In the genomic region with DNA sequence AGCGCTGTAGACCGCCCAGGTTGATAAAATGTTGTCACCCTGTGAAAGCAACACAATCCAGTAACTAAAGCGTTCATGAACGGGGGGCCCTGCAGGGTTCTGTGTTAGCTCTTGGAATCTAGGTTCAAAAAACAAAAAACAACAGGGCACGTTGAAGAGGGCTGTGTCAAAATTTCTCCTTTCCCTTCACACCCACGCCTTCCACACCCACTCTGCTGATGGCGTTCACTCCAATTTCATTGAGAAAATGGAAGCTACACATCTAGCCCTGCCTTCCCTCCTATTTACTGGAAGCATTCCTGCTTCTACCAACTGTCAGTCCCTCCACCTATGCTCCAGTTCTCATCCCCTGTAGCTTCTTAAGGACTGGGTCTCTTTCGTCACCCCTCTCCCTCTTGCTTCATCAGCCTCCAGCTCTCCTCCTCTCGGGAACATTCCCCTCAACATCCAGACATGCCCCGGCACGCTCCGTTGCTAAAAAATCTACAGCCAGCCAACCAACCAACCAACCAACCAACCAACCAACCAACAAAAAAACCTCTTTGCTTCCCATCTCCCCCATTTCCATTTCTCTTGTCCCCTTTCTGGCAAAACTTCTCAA, we compare ENCODE assay signal across 25 cellular contexts.
DNase-seq lines count a peak whose midpoint lies in the region; ATAC-seq, FAIRE-seq and TF ChIP-seq lines count a peak whose summit lies in the region.
"Had no signal": no experiment of that assay in that cellular context is flagged by ENCODE, and none has a peak within 500 bp of the region (broad histone marks: within the 10 kb centered on the region; RNA-seq: fewer than 3 reads in every experiment).

No MANE protein-coding gene starts in this region.

- H3K27ac ChIP-seq in astrocyte (ENCODE audit: low read depth, low read length) = no peak overlapping the region
- H3K27ac ChIP-seq in hepatocyte = peak overlapping the region; percentile 51
- H3K27ac ChIP-seq: prostate gland, thoracic aorta, uterus had no signal

- H3K4me3 Mint-ChIP-seq in activated CD4-positive, alpha-beta T cell treated with anti-CD3 and anti-CD28 coated beads, Interleukin-2, amount 10 ng/mL, durations not matched to agents 24 days and 14 days = no peak overlapping the region
- H3K4me3 Mint-ChIP-seq in activated CD4-positive, alpha-beta T cell treated with anti-CD3 and anti-CD28 coated beads for 36 hours = no peak overlapping the region
- H3K4me3 Mint-ChIP-seq in astrocyte (ENCODE audit: unreplicated experiment) = peak overlapping the region; percentile 28
- no peak overlapping the region for H3K4me3 Mint-ChIP-seq in stimulated activated naive B cell treated with anti-CD40 and anti-IgM and Interleukin-4, amounts not matched to agents 10 μg/mL and 1 μg/mL and 100 μg/mL, for 72 hours
- H3K4me3 Mint-ChIP-seq in Calu3 (ENCODE audit: low read depth, unreplicated experiment) = no peak overlapping the region
- H3K4me3 Mint-ChIP-seq: CD4-positive, CD25-positive, alpha-beta regulatory T cell; T-helper 17 cell had no signal

- no peak overlapping the region for H3K9ac ChIP-seq in astrocyte (ENCODE audit: low read length)

- peak; percentile 44 for DNase-seq in activated CD4-positive, alpha-beta T cell treated with anti-CD3 and anti-CD28 coated beads, Interleukin-2, amount 10 ng/mL, durations not matched to agents 24 days and 14 days
- no peak for DNase-seq in activated CD4-positive, alpha-beta T cell treated with anti-CD3 and anti-CD28 coated beads for 36 hours
- no peak for DNase-seq in astrocyte (ENCODE audit: low read depth)
- no peak for DNase-seq in hepatocyte (ENCODE audit: low spot score)
- DNase-seq in stimulated activated naive B cell treated with anti-CD40 and anti-IgM and Interleukin-4, amounts not matched to agents 10 μg/mL and 1 μg/mL and 100 μg/mL, for 72 hours = no peak
- no peak for DNase-seq in 8988T
- DNase-seq in Calu3 = no peak
- DNase-seq: activated gamma-delta T cell treated with Interleukin-2 at 50 U/mL for 16 hours; CD4-positive, CD25-positive, alpha-beta regulatory T cell; effector CD4-positive, alpha-beta T cell; heart left ventricle; IMR-90; kidney glomerular epithelial cell; NCI-H1092 treated with DMSO at 0.1 percent for 48 hours; NCI-H2029; stimulated activated naive CD4-positive, alpha-beta T cell treated with Interleukin-2 at 50 U/mL for 16 hours; T-helper 17 cell; uterus had no signal

- H3K9me2 ChIP-seq in hepatocyte (replicated peaks; ENCODE audit: insufficient read depth) = no peaks in the 10 kb centered on the region

- no peaks in the 10 kb centered on the region for H3K36me3 ChIP-seq in astrocyte (ENCODE audit: insufficient read depth, low read length)
- no peaks in the 10 kb centered on the region for H3K36me3 ChIP-seq in hepatocyte (replicated peaks; ENCODE audit: insufficient read depth, low read depth)
- H3K36me3 ChIP-seq: heart left ventricle, prostate gland, thoracic aorta, uterus had no signal

- H3K9me3 Mint-ChIP-seq in activated CD4-positive, alpha-beta T cell treated with anti-CD3 and anti-CD28 coated beads, Interleukin-2, amount 10 ng/mL, durations not matched to agents 24 days and 14 days = peaks cover 8% of the 10 kb centered on the region
- H3K9me3 Mint-ChIP-seq in activated CD4-positive, alpha-beta T cell treated with anti-CD3 and anti-CD28 coated beads for 36 hours (ENCODE audit: low read depth) = peaks cover 10% of the 10 kb centered on the region
- H3K9me3 Mint-ChIP-seq in astrocyte (ENCODE audit: unreplicated experiment) (peaks cover 5% of the 10 kb centered on the region), Calu3 (ENCODE audit: low read depth, unreplicated experiment) (peaks cover 10% of the 10 kb centered on the region)
- peaks cover 8 to 11% of the 10 kb centered on the region in 2 donors for H3K9me3 Mint-ChIP-seq in stimulated activated naive B cell treated with anti-CD40 and anti-IgM and Interleukin-4, amounts not matched to agents 10 μg/mL and 1 μg/mL and 100 μg/mL, for 72 hours

- H3K27me3 Mint-ChIP-seq in activated CD4-positive, alpha-beta T cell treated with anti-CD3 and anti-CD28 coated beads, Interleukin-2, amount 10 ng/mL, durations not matched to agents 24 days and 14 days = peaks cover 11% of the 10 kb centered on the region
- peaks cover 5% of the 10 kb centered on the region for H3K27me3 Mint-ChIP-seq in activated CD4-positive, alpha-beta T cell treated with anti-CD3 and anti-CD28 coated beads for 36 hours
- H3K27me3 Mint-ChIP-seq in astrocyte (ENCODE audit: low read depth, unreplicated experiment) (peaks cover 3% of the 10 kb centered on the region), Calu3 (ENCODE audit: unreplicated experiment) (no peaks in the 10 kb centered on the region)
- peaks cover 25 to 35% of the 10 kb centered on the region in 2 donors for H3K27me3 Mint-ChIP-seq in stimulated activated naive B cell treated with anti-CD40 and anti-IgM and Interleukin-4, amounts not matched to agents 10 μg/mL and 1 μg/mL and 100 μg/mL, for 72 hours

- H3K27me3 ChIP-seq in astrocyte (ENCODE audit: insufficient read depth, low read length) (no peaks in the 10 kb centered on the region), hepatocyte (no peaks in the 10 kb centered on the region)
- H3K27me3 ChIP-seq: heart left ventricle, uterus had no signal

- H4K20me1 ChIP-seq in astrocyte (ENCODE audit: insufficient read depth, low read length) (no peaks in the 10 kb centered on the region), hepatocyte (ENCODE audit: insufficient read depth, poor library complexity, severe bottlenecking) (no peaks in the 10 kb centered on the region)

- no peak for ATAC-seq in activated CD4-positive, alpha-beta T cell treated with anti-CD3 and anti-CD28 coated beads for 36 hours
- ATAC-seq in stimulated activated naive B cell treated with anti-CD40 and anti-IgM and Interleukin-4, amounts not matched to agents 10 μg/mL and 1 μg/mL and 100 μg/mL, for 72 hours (replicated peaks) = no peak
- no peak for ATAC-seq in HG03342 (IDR thresholded peaks at IDR 0.05; ENCODE audit: unreplicated experiment)
- ATAC-seq: GM12878, SK-N-SH treated with all-trans-retinoic acid at 6 μM for 48 hours, T-helper 17 cell had no signal

- intact Hi-C loops in activated CD4-positive, alpha-beta T cell treated with anti-CD3 and anti-CD28 coated beads, Interleukin-2, amount 10 ng/mL, durations not matched to agents 24 days and 14 days (cut with micrococcal nuclease) = no loop called here
- intact Hi-C loops in activated CD4-positive, alpha-beta T cell treated with anti-CD3 and anti-CD28 coated beads for 36 hours (cut with DNase I, micrococcal nuclease) = no loop called here
- intact Hi-C loops in Calu3 (cut with micrococcal nuclease; ENCODE audit: unreplicated experiment) = no loop called here

- H3K27ac Mint-ChIP-seq in activated CD4-positive, alpha-beta T cell treated with anti-CD3 and anti-CD28 coated beads, Interleukin-2, amount 10 ng/mL, durations not matched to agents 24 days and 14 days = no peak overlapping the region
- no peak overlapping the region for H3K27ac Mint-ChIP-seq in activated CD4-positive, alpha-beta T cell treated with anti-CD3 and anti-CD28 coated beads for 36 hours
- H3K27ac Mint-ChIP-seq in astrocyte (ENCODE audit: unreplicated experiment) = no peak overlapping the region
- H3K27ac Mint-ChIP-seq in stimulated activated naive B cell treated with anti-CD40 and anti-IgM and Interleukin-4, amounts not matched to agents 10 μg/mL and 1 μg/mL and 100 μg/mL, for 72 hours = peak overlapping the region; percentile 20
- H3K27ac Mint-ChIP-seq in Calu3 (ENCODE audit: unreplicated experiment) = no peak overlapping the region
- H3K27ac Mint-ChIP-seq: CD4-positive, CD25-positive, alpha-beta regulatory T cell; T-helper 17 cell had no signal

- CTCF ChIA-PET in activated CD4-positive, alpha-beta T cell treated with anti-CD3 and anti-CD28 coated beads for 36 hours (lab: Charles Lee) = no interaction called here
- CTCF ChIA-PET in Calu3 (lab: Charles Lee) = interaction anchor here (0.6 kb wide), 1 partner anchor 93 kb away, joined by 5 read pairs; no protein-coding TSS in a partner anchor

- no peaks in the 10 kb centered on the region for H3K36me3 Mint-ChIP-seq in activated CD4-positive, alpha-beta T cell treated with anti-CD3 and anti-CD28 coated beads, Interleukin-2, amount 10 ng/mL, durations not matched to agents 24 days and 14 days (ENCODE audit: low read depth)
- peaks cover 5% of the 10 kb centered on the region for H3K36me3 Mint-ChIP-seq in activated CD4-positive, alpha-beta T cell treated with anti-CD3 and anti-CD28 coated beads for 36 hours (ENCODE audit: low read depth)
- H3K36me3 Mint-ChIP-seq in astrocyte (ENCODE audit: low read depth, unreplicated experiment) = no peaks in the 10 kb centered on the region
- H3K36me3 Mint-ChIP-seq in stimulated activated naive B cell treated with anti-CD40 and anti-IgM and Interleukin-4, amounts not matched to agents 10 μg/mL and 1 μg/mL and 100 μg/mL, for 72 hours = peaks cover 6 to 9% of the 10 kb centered on the region in 2 donors
- peaks cover 5% of the 10 kb centered on the region for H3K36me3 Mint-ChIP-seq in Calu3 (ENCODE audit: insufficient read depth, unreplicated experiment)
- H3K36me3 Mint-ChIP-seq: CD4-positive, CD25-positive, alpha-beta regulatory T cell had no signal

- H3K4me1 ChIP-seq in astrocyte (ENCODE audit: insufficient read depth, low read length) (peaks cover 12% of the 10 kb centered on the region), hepatocyte (ENCODE audit: insufficient read depth) (peaks cover 10% of the 10 kb centered on the region)
- H3K4me1 ChIP-seq: prostate gland, uterus had no signal

- no peaks in the 10 kb centered on the region for H3K79me2 ChIP-seq in astrocyte (ENCODE audit: insufficient read depth, low read length)
- no peaks in the 10 kb centered on the region for H3K79me2 ChIP-seq in hepatocyte

- H2AFZ ChIP-seq in astrocyte (ENCODE audit: low read depth, low read length) (no peak overlapping the region), hepatocyte (peak overlapping the region; percentile 60)

- no peaks in the 10 kb centered on the region for H3K4me1 Mint-ChIP-seq in activated CD4-positive, alpha-beta T cell treated with anti-CD3 and anti-CD28 coated beads, Interleukin-2, amount 10 ng/mL, durations not matched to agents 24 days and 14 days
- H3K4me1 Mint-ChIP-seq in activated CD4-positive, alpha-beta T cell treated with anti-CD3 and anti-CD28 coated beads for 36 hours = no peaks in the 10 kb centered on the region
- H3K4me1 Mint-ChIP-seq in astrocyte (ENCODE audit: low read depth, unreplicated experiment) (peaks cover 8% of the 10 kb centered on the region), Calu3 (ENCODE audit: low read depth, unreplicated experiment) (no peaks in the 10 kb centered on the region)
- peaks cover 6 to 9% of the 10 kb centered on the region in 2 donors for H3K4me1 Mint-ChIP-seq in stimulated activated naive B cell treated with anti-CD40 and anti-IgM and Interleukin-4, amounts not matched to agents 10 μg/mL and 1 μg/mL and 100 μg/mL, for 72 hours
- H3K4me1 Mint-ChIP-seq: T-helper 17 cell had no signal

- BruUV-seq in Calu3 (replicated peaks; lab: Mats Ljungman, UMichigan) = no TSS peak

- H3K4me3 ChIP-seq in astrocyte (ENCODE audit: insufficient read depth, low read depth, low read length) (no peak overlapping the region), hepatocyte (no peak overlapping the region)
- H3K4me3 ChIP-seq: GM12878, heart left ventricle, lung, prostate gland, thoracic aorta, uterus had no signal

- POLR2A ChIA-PET in activated CD4-positive, alpha-beta T cell treated with anti-CD3 and anti-CD28 coated beads for 36 hours (lab: Charles Lee) = no interaction called here

- no peaks in the 10 kb centered on the region for H3K9me3 ChIP-seq in astrocyte (ENCODE audit: insufficient read depth, low read depth, low read length)
- no peaks in the 10 kb centered on the region for H3K9me3 ChIP-seq in hepatocyte (ENCODE audit: low read depth)
- H3K9me3 ChIP-seq: heart left ventricle, prostate gland, thoracic aorta, uterus had no signal

- FAIRE-seq in astrocyte (lab: Jason Lieb, UNC) = no peak
- FAIRE-seq: colon, GM12878 had no signal

- WGBS in hepatocyte (ENCODE audit: low lambda C conversion rate, missing lambda C conversion rate) = 70% methylated on average over 12 of the region's 12 CpGs

- H3K4me2 ChIP-seq in astrocyte (ENCODE audit: low read length) = no peak overlapping the region
- peak overlapping the region; percentile 27 for H3K4me2 ChIP-seq in hepatocyte

- TF ChIP-seq CTCF in astrocyte (IDR thresholded peaks at IDR 0.05; ENCODE audit: insufficient read depth, low read depth, low read length) (no peak), hepatocyte (IDR thresholded peaks at IDR 0.05; ENCODE audit: poor library complexity) (no peak), Calu3 (IDR thresholded peaks at IDR 0.05; ENCODE audit: unreplicated experiment) (no peak)
